Comparison of ENCODE assay signal across 8 cellular contexts in genomic region chr13:31930901-31931522, GRCh38.
DNase-seq lines count a peak whose midpoint lies in the region; ATAC-seq, FAIRE-seq and TF ChIP-seq lines count a peak whose summit lies in the region.

No MANE protein-coding gene starts in this region.

- H3K27ac ChIP-seq in H1 (ENCODE audit: low read depth, low read length) (no peak overlapping the region), tibial artery (no peak overlapping the region)

- H3K36me3 ChIP-seq in H1 (ENCODE audit: control insufficient read depth in 2 of 4, insufficient read depth in 4 of 4, low read length in 3 of 4) (no peaks in the 10 kb centered on the region), tibial artery (no peaks in the 10 kb centered on the region)

- no peak overlapping the region for H2BK20ac ChIP-seq in H1 (ENCODE audit: low read length)

- WGBS in H1 (ENCODE audit: extremely low coverage in 1 of 2, insufficient coverage in 1 of 2, insufficient read length in 1 of 2, insufficient replicate concordance in 2 of 2, low coverage in 1 of 2, low lambda C conversion rate in 2 of 2, missing lambda C conversion rate in 1 of 2), 2 experiments, result 73% methylated on average over 3 of the region's 3 CpGs; no CpG with 5 or more reads in 1 of the 2 experiments

- H3K27me3 ChIP-seq in H1 (replicated peaks in 1 of 4; ENCODE audit: control insufficient read depth in 3 of 4, extremely low read depth in 1 of 4, insufficient read depth in 3 of 4, low read length in 3 of 4) (no peaks in the 10 kb centered on the region), tibial artery (no peaks in the 10 kb centered on the region)

- no peak overlapping the region for H3K4ac ChIP-seq in H1 (replicated peaks; ENCODE audit: insufficient read length, low read depth, low read length)

- no peak overlapping the region for H3K18ac ChIP-seq in H1 (ENCODE audit: extremely low read depth, low read length)

- no peaks in the 10 kb centered on the region for H4K20me1 ChIP-seq in H1 (replicated peaks in 1 of 2; ENCODE audit: control insufficient read depth in 1 of 2, insufficient read depth in 2 of 2, low read length in 2 of 2)

- intact Hi-C loops in tibial artery (cut with DNase I; ENCODE audit: low total_unique reads), result no loop called here

- TF ChIP-seq CTCF in H1 (IDR thresholded peaks at IDR 0.05; ENCODE audit: control extremely low read depth in 1 of 3, insufficient read depth in 1 of 3, low read depth in 1 of 3, low read length in 3 of 3) (no peak), tibial artery (IDR thresholded peaks at IDR 0.05) (no peak)

- H3K23me2 ChIP-seq in H1 (ENCODE audit: low read depth, low read length), result no peaks in the 10 kb centered on the region; the same call in 1 of the 2 replicates

- no peak overlapping the region for H3K23ac ChIP-seq in H1 (ENCODE audit: insufficient read length)

- no peaks in the 10 kb centered on the region for H3K79me1 ChIP-seq in H1 (ENCODE audit: low read depth, low read length)

- no peak overlapping the region for H2BK12ac ChIP-seq in H1 (ENCODE audit: low read depth, low read length)

- H3K4me1 ChIP-seq in H1 (replicated peaks in 1 of 4; ENCODE audit: control insufficient read depth in 3 of 4, insufficient read depth in 4 of 4, low read length in 3 of 4) (peaks cover 0 to 8% (median 0%) of the 10 kb centered on the region in 4 experiments; a peak in 2 of 7 replicates), tibial artery (peaks cover 0 to 32% (median 5%) of the 10 kb centered on the region in 4 donors)

- H3K9ac ChIP-seq in H1 (replicated peaks in 1 of 4; ENCODE audit: extremely low read depth in 1 of 4, low read depth in 3 of 4, low read length in 3 of 4), result no peak overlapping the region

- no peak overlapping the region for H3K14ac ChIP-seq in H1 (ENCODE audit: insufficient read length)

- no peak overlapping the region for H3K4me2 ChIP-seq in H1 (ENCODE audit: insufficient read depth in 1 of 2, low read depth in 2 of 2, low read length in 2 of 2)

- no peak for TF ChIP-seq POLR2A in H1 (IDR thresholded peaks at IDR 0.05; ENCODE audit: control extremely low read depth in 1 of 2, low read depth in 2 of 2, low read length in 2 of 2)

- no peak overlapping the region for H2BK5ac ChIP-seq in H1 (ENCODE audit: low read depth, low read length)

- H2BK15ac ChIP-seq in H1 (ENCODE audit: low read length), result no peak overlapping the region

- no peak overlapping the region for H2AK5ac ChIP-seq in H1 (ENCODE audit: low read depth, low read length)

- CTCF ChIA-PET in H1 (lab: Charles Lee; ENCODE audit: partially characterized antibody), result interaction anchor here (1.2 kb wide), 1 partner anchor 21 kb away, joined by 5 read pairs; no protein-coding TSS in a partner anchor

- no peak for TF ChIP-seq RAD21 in H1 (IDR thresholded peaks at IDR 0.05 in 1 of 2, conservative IDR thresholded peaks at IDR 0.05 in 1 of 2; ENCODE audit: low read depth in 2 of 2, low read length in 2 of 2)

- no peak overlapping the region for H4K8ac ChIP-seq in H1 (ENCODE audit: extremely low read depth, insufficient read depth, low read length)

- H4K91ac ChIP-seq in H1 (replicated peaks; ENCODE audit: insufficient read length, low read length), result no peak overlapping the region

- H3K56ac ChIP-seq in H1 (replicated peaks; ENCODE audit: insufficient read length, low read depth, low read length), result no peak overlapping the region

- TF ChIP-seq EP300 in H1 (IDR thresholded peaks at IDR 0.05; ENCODE audit: borderline replicate concordance in 1 of 2, low read depth in 2 of 2, low read length in 2 of 2), result no peak

- ATAC-seq in GM18517 (IDR thresholded peaks at IDR 0.05; ENCODE audit: unreplicated experiment) (peak; percentile 100), GM21528 (IDR thresholded peaks at IDR 0.05; ENCODE audit: low FRiP score, unreplicated experiment) (peak; percentile 99), HG03565 (IDR thresholded peaks at IDR 0.05; ENCODE audit: unreplicated experiment) (peak; percentile 100)

- no peak for FAIRE-seq in H1 (lab: Jason Lieb, UNC)

- no peak overlapping the region for H4K5ac ChIP-seq in H1 (ENCODE audit: insufficient read length, low read depth, low read length)

- H2BK120ac ChIP-seq in H1 (replicated peaks; ENCODE audit: low read depth, low read length), result no peak overlapping the region

- peak overlapping the region; percentile 43; the same call in 1 of the 2 replicates for H2AFZ ChIP-seq in H1 (ENCODE audit: low read length)

- POLR2A ChIA-PET in H1 (lab: Charles Lee; ENCODE audit: partially characterized antibody), result no interaction called here

- H3K79me2 ChIP-seq in H1 (ENCODE audit: control insufficient read depth in 1 of 2, insufficient read depth in 2 of 2, low read length in 2 of 2), result no peaks in the 10 kb centered on the region

- H3K4me3 ChIP-seq in H1 (ENCODE audit: extremely low read depth in 1 of 4, insufficient read depth in 2 of 4, low read depth in 3 of 4, low read length in 4 of 4) (no peak overlapping the region), tibial artery (no peak overlapping the region)

- no peak for DNase-seq in H1 (ENCODE audit: low read depth in 1 of 2, low spot score in 2 of 2)
- no peak for DNase-seq in hippocampal formation (lab: John Stamatoyannopoulos, UW)
- no peak for DNase-seq in NCI-H2171 (lab: John Stamatoyannopoulos, UW)
- no peak for DNase-seq in hypothalamus (lab: John Stamatoyannopoulos, UW)
- DNase-seq in tibial artery, result no peak

- H3K9me3 ChIP-seq in H1 (ENCODE audit: insufficient read depth in 2 of 2, low read depth in 1 of 2, low read length in 1 of 2) (no peaks in the 10 kb centered on the region), tibial artery (no peaks in the 10 kb centered on the region)

TF ChIP-seq in H1, 55 proteins besides CTCF, POLR2A, EP300 and RAD21 (continues in another document):
- TF ChIP-seq RXRA (IDR thresholded peaks at IDR 0.05; ENCODE audit: insufficient read depth, low read depth, low read length) (no peak), JUN (IDR thresholded peaks at IDR 0.05; ENCODE audit: low read depth, low read length) (no peak), MAFK (IDR thresholded peaks at IDR 0.05; ENCODE audit: low read depth, low read length) (no peak), BCL11A (IDR thresholded peaks at IDR 0.05; ENCODE audit: low read depth in 2 of 2, low read length in 2 of 2) (no peak), CBX8 (IDR thresholded peaks at IDR 0.05; ENCODE audit: borderline replicate concordance, low read depth, low read length) (no peak), HDAC2 (IDR thresholded peaks at IDR 0.05; ENCODE audit: borderline replicate concordance in 1 of 2, low read depth in 2 of 2, low read length in 2 of 2) (no peak), JUND (IDR thresholded peaks at IDR 0.05; ENCODE audit: low read length) (no peak), ATF2 (IDR thresholded peaks at IDR 0.05; ENCODE audit: low read length) (no peak), TBP (IDR thresholded peaks at IDR 0.05; ENCODE audit: low read depth, low read length) (no peak)
